In genomic region chr11:100473390-100473740, GRCh38 we compare ENCODE assay signal across 26 cellular contexts.
"Had no signal": no experiment of that assay in that cellular context is flagged by ENCODE, and none has a peak within 500 bp of the region (broad histone marks: within the 10 kb centered on the region; RNA-seq: fewer than 3 reads in every experiment).

No MANE protein-coding gene starts in this region.

- ATAC-seq: stimulated activated effector memory CD8-positive, alpha-beta T cell treated with anti-CD3 and anti-CD28 coated beads, Interleukin-12 subunit alpha, Interleukin-12 subunit beta, amount 100 ng/mL, for 72 hours; stimulated activated memory B cell treated with anti-CD40 and anti-IgM and Interleukin-4, amounts not matched to agents 10 μg/mL and 1 μg/mL and 100 μg/mL, for 72 hours; stimulated activated naive B cell treated with anti-CD40 and anti-IgM and Interleukin-4, amounts not matched to agents 10 μg/mL and 1 μg/mL and 100 μg/mL, for 72 hours; stimulated activated naive CD8-positive, alpha-beta T cell treated with anti-CD3 and anti-CD28 coated beads, Interleukin-15, amount 100 ng/mL, for 72 hours; stimulated activated naive CD8-positive, alpha-beta T cell treated with anti-CD3 and anti-CD28 coated beads, Interleukin-15, Interleukin-2, amounts not matched to agents 100 U/mL and 50 U/mL, for 24 hours; upper lobe of right lung had no signal

- DNase-seq: stimulated activated CD4-positive, alpha-beta T cell treated with anti-CD3 and anti-CD28 coated beads, Interleukin-2, amount 100 ng/mL, for 48 hours; stimulated activated CD4-positive, alpha-beta T cell treated with anti-CD3 and anti-CD28 coated beads, Interleukin-4, amount 100 ng/mL, for 1 hour; stimulated activated CD4-positive, alpha-beta T cell treated with anti-CD3 and anti-CD28 coated beads, Interleukin-4, amount 100 ng/mL, for 24 hours; stimulated activated CD4-positive, alpha-beta T cell treated with anti-CD3 and anti-CD28 coated beads, Interleukin-4, amount 100 ng/mL, for 4 hours; stimulated activated CD8-positive, alpha-beta memory T cell treated with anti-CD3 and anti-CD28 coated beads, Interleukin-4, amount 100 ng/mL, for 48 hours; stimulated activated naive B cell treated with anti-CD40 and anti-IgM and Interleukin-4, amounts not matched to agents 10 μg/mL and 1 μg/mL and 100 μg/mL, for 72 hours; stimulated activated naive CD4-positive, alpha-beta T cell; stimulated activated naive CD4-positive, alpha-beta T cell treated with Interleukin-2 at 50 U/mL for 16 hours; stimulated activated naive CD8-positive, alpha-beta T cell treated with anti-CD3 and anti-CD28 coated beads, Interleukin-15, amount 100 ng/mL, for 72 hours; stimulated activated naive CD8-positive, alpha-beta T cell treated with anti-CD3 and anti-CD28 coated beads, Interleukin-15, Interleukin-2, amounts not matched to agents 100 U/mL and 50 U/mL, for 24 hours; substantia nigra; testis; thyroid gland; tibial artery; transverse colon; trophoblast cell; upper lobe of left lung; upper lobe of right lung; uterus had no signal

- H3K27ac ChIP-seq: stomach, suprapubic skin, testis, thoracic aorta, thyroid gland, tibial artery, tibial nerve, transverse colon, upper lobe of left lung, upper lobe of right lung, uterus, vagina had no signal

- H3K9me3 ChIP-seq: stomach, suprapubic skin, testis, thoracic aorta, thyroid gland, tibial artery, tibial nerve, transverse colon, upper lobe of left lung, upper lobe of right lung, uterus, vagina had no signal

- H3K4me3 ChIP-seq: stomach, suprapubic skin, testis, thoracic aorta, thyroid gland, tibial artery, tibial nerve, transverse colon, upper lobe of left lung, upper lobe of right lung, uterus, vagina had no signal

- H3K27me3 ChIP-seq: stomach, suprapubic skin, testis, thyroid gland, tibial artery, tibial nerve, transverse colon, upper lobe of left lung, upper lobe of right lung, uterus, vagina had no signal

- H3K36me3 ChIP-seq: stomach, suprapubic skin, thoracic aorta, thyroid gland, tibial artery, tibial nerve, transverse colon, upper lobe of left lung, upper lobe of right lung, uterus, vagina had no signal
